In the genomic region with DNA sequence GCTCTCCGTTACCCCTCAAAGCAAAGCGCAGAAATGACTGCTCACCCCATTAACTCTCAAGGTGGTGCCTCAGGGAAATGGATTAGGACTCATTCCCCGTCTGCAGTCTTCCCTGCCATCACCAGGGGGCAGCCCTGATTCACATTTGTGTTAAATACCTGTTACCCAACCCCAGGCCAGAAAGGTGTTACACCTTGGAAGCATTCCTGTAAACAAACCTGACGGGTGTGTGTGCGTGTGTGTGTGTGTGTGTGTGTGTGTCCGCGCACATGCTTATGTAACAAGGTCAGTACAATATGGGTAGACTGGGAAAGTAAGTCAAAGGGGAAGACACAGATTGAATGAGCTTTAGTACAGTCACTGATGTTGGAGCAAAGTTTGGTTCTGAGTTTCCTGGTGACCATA, we compare ENCODE assay signal across 8 cellular contexts. TPM values are rescaled to one million over a fixed set of nuclear protein-coding genes. Genes with fewer than 3 reads are reported as not detected.
DNase-seq lines count a peak whose midpoint lies in the region; ATAC-seq and TF ChIP-seq lines count a peak whose summit lies in the region.

No MANE protein-coding gene starts in this region.

- H3K27ac Mint-ChIP-seq in activated T-cell treated with anti-CD3 and anti-CD28 coated beads, Interleukin-2, amount 50 U/mL, for 72 hours, result no peak overlapping the region
- no peak overlapping the region for H3K27ac Mint-ChIP-seq in neural progenitor cell

- H3K4me1 Mint-ChIP-seq in activated T-cell treated with anti-CD3 and anti-CD28 coated beads, Interleukin-2, amount 50 U/mL, for 72 hours (ENCODE audit: low read depth), result peaks cover 10% of the 10 kb centered on the region
- peaks cover 13% of the 10 kb centered on the region for H3K4me1 Mint-ChIP-seq in neural progenitor cell

- H2AFZ ChIP-seq in neural progenitor cell (replicated peaks), result peak overlapping the region; percentile 51

- H3K36me3 ChIP-seq in neural progenitor cell (no peaks in the 10 kb centered on the region), thyroid gland (no peaks in the 10 kb centered on the region)

- intact Hi-C loops in thyroid gland (cut with DNase I), result no loop called here

- TF ChIP-seq CTCF in fibroblast of pulmonary artery (IDR thresholded peaks at IDR 0.05; ENCODE audit: low read length, missing control alignments), result peak; percentile 93
- peak; percentile 86 for TF ChIP-seq CTCF in neural progenitor cell (IDR thresholded peaks at IDR 0.05)
- peak; percentile 76 to 98 (median 90) for TF ChIP-seq CTCF in thyroid gland (IDR thresholded peaks at IDR 0.05)

- H3K27ac ChIP-seq in neural progenitor cell, result no peak overlapping the region
- no peak overlapping the region for H3K27ac ChIP-seq in thyroid gland

- H3K27me3 ChIP-seq in neural progenitor cell (no peaks in the 10 kb centered on the region), thyroid gland (no peaks in the 10 kb centered on the region)

- no peaks in the 10 kb centered on the region for H3K9me3 Mint-ChIP-seq in activated T-cell treated with anti-CD3 and anti-CD28 coated beads, Interleukin-2, amount 50 U/mL, for 72 hours
- H3K9me3 Mint-ChIP-seq in neural progenitor cell, result no peaks in the 10 kb centered on the region

- no peaks in the 10 kb centered on the region for H3K79me2 ChIP-seq in neural progenitor cell (ENCODE audit: low read depth)

- no peak overlapping the region for H3K4me3 Mint-ChIP-seq in activated T-cell treated with anti-CD3 and anti-CD28 coated beads, Interleukin-2, amount 50 U/mL, for 72 hours
- no peak overlapping the region for H3K4me3 Mint-ChIP-seq in neural progenitor cell

- ATAC-seq in activated T-cell treated with anti-CD3 and anti-CD28 coated beads, Interleukin-2, amount 50 U/mL, for 72 hours (replicated peaks in 1 of 2), result peak; percentile 61 to 70
- no peak for ATAC-seq in GM18517 (IDR thresholded peaks at IDR 0.05; ENCODE audit: unreplicated experiment)

- H3K36me3 Mint-ChIP-seq in activated T-cell treated with anti-CD3 and anti-CD28 coated beads, Interleukin-2, amount 50 U/mL, for 72 hours (ENCODE audit: insufficient read depth in 2 of 2), result no peaks in the 10 kb centered on the region
- H3K36me3 Mint-ChIP-seq in neural progenitor cell, result no peaks in the 10 kb centered on the region

- H4K20me1 ChIP-seq in neural progenitor cell (ENCODE audit: low read depth), result no peaks in the 10 kb centered on the region

- peaks cover 5% of the 10 kb centered on the region for H3K27me3 Mint-ChIP-seq in activated T-cell treated with anti-CD3 and anti-CD28 coated beads, Interleukin-2, amount 50 U/mL, for 72 hours (ENCODE audit: low read depth)
- peaks cover 2% of the 10 kb centered on the region for H3K27me3 Mint-ChIP-seq in neural progenitor cell (ENCODE audit: insufficient read depth, low read depth)

- 5 to 6% methylated on average over 7 of the region's 7 CpGs for WGBS in thyroid gland, 2 donors

- H3K4me3 ChIP-seq in fibroblast of pulmonary artery (replicated peaks; ENCODE audit: low read depth, low read length) (no peak overlapping the region), neural progenitor cell (no peak overlapping the region), thyroid gland (replicated peaks in 1 of 3) (no peak overlapping the region)

- no peak overlapping the region for H3K4me2 ChIP-seq in neural progenitor cell

- H3K9me3 ChIP-seq in neural progenitor cell (ENCODE audit: low read depth) (no peaks in the 10 kb centered on the region), thyroid gland (no peaks in the 10 kb centered on the region)

- H3K9ac ChIP-seq in neural progenitor cell, result no peak overlapping the region

- H3K4me1 ChIP-seq in neural progenitor cell (no peaks in the 10 kb centered on the region), thyroid gland (peaks cover 16 to 28% of the 10 kb centered on the region in 2 donors)

- DNase-seq in COLO829 (ENCODE audit: low spot score), result peak; percentile 48
- DNase-seq in HUDEP-2 (lab: John Stamatoyannopoulos, UW; ENCODE audit: unreplicated experiment in 76 of 76), result peak in 53 of 76 experiments; percentile 2 to 62 (median 24)
- peak; percentile 69 for DNase-seq in OCI-M1 (lab: John Stamatoyannopoulos, UW)
- DNase-seq in activated T-cell treated with anti-CD3 and anti-CD28 coated beads, Interleukin-2, amount 50 U/mL, for 72 hours, result peak; percentile 75 to 78
- DNase-seq in fibroblast of pulmonary artery (ENCODE audit: low read depth), result peak; percentile 67
- DNase-seq in neural progenitor cell (ENCODE audit: low spot score), result peak; percentile 78
- peak; percentile 90 to 93 for DNase-seq in thyroid gland

- H3F3A ChIP-seq in neural progenitor cell (ENCODE audit: low read depth), result no peaks in the 10 kb centered on the region

- TF ChIP-seq POLR2A in thyroid gland (IDR thresholded peaks at IDR 0.05), result no peak

RNA-seq across cellular contexts. Expression of a gene that starts 6.3 kb away (rescaled TPM):
- not detected for total RNA-seq in activated T-cell treated with anti-CD3 and anti-CD28 coated beads, Interleukin-2, amount 50 U/mL, for 72 hours
- total RNA-seq in neural progenitor cell (ENCODE audit: low replicate concordance), result not detected in 2 replicates
- not detected for total RNA-seq in thyroid gland

RNA-seq across cellular contexts. Expression of a gene that starts 17.6 kb away (rescaled TPM):
- total RNA-seq in activated T-cell treated with anti-CD3 and anti-CD28 coated beads, Interleukin-2, amount 50 U/mL, for 72 hours, result not detected
- not detected in 2 replicates for total RNA-seq in neural progenitor cell (ENCODE audit: low replicate concordance)
- not detected for total RNA-seq in thyroid gland

Comparison
In these comparisons a context has a peak if more than half of its experiments do, and no peak if none do; other contexts are left out.
1. DNase-seq: peak in every context shown above with its lines; median percentile 92 in thyroid gland; 78 in neural progenitor cell; 76 in activated T-cell treated with anti-CD3 and anti-CD28 coated beads, Interleukin-2, amount 50 U/mL, for 72 hours; 69 in OCI-M1; 67 in fibroblast of pulmonary artery; 48 in COLO829; 24 in HUDEP-2.